ENCODE assay signal across 8 cellular contexts in genomic region chr6:26199773-26200728, GRCh38.
DNase-seq lines count a peak whose midpoint lies in the region; ATAC-seq and TF ChIP-seq lines count a peak whose summit lies in the region.

No MANE protein-coding gene starts in this region.

- H3K36me3 ChIP-seq in effector memory CD4-positive, alpha-beta T cell (ENCODE audit: control insufficient read depth, insufficient read depth, low read length), result no peaks in the 10 kb centered on the region

- H3K36me3 Mint-ChIP-seq in activated T-cell treated with anti-CD3 and anti-CD28 coated beads, Interleukin-2, amount 50 U/mL, for 4 hours (ENCODE audit: insufficient read depth), result no peaks in the 10 kb centered on the region
- H3K36me3 Mint-ChIP-seq in natural killer cell treated with Interleukin-12 subunit alpha and Interleukin-12 subunit beta and Interleukin-15 and Interleukin-18, amount 100 ng/mL, for 72 hours, result no peaks in the 10 kb centered on the region

- peak overlapping the region; percentile 98 to 99 for H3K27ac Mint-ChIP-seq in natural killer cell treated with Interleukin-12 subunit alpha and Interleukin-12 subunit beta and Interleukin-15 and Interleukin-18, amount 100 ng/mL, for 72 hours

- H3K4me1 ChIP-seq in effector memory CD4-positive, alpha-beta T cell (ENCODE audit: control insufficient read depth, insufficient read depth, low read length, poor library complexity, severe bottlenecking), result peaks cover 17% of the 10 kb centered on the region

- H3K9me3 ChIP-seq in effector memory CD4-positive, alpha-beta T cell (ENCODE audit: control insufficient read depth, low read length), result no peaks in the 10 kb centered on the region

- peaks cover 48% of the 10 kb centered on the region for H3K4me1 Mint-ChIP-seq in activated T-cell treated with anti-CD3 and anti-CD28 coated beads, Interleukin-2, amount 50 U/mL, for 4 hours (ENCODE audit: low read depth)
- peaks cover 32 to 47% of the 10 kb centered on the region in 2 donors for H3K4me1 Mint-ChIP-seq in natural killer cell treated with Interleukin-12 subunit alpha and Interleukin-12 subunit beta and Interleukin-15 and Interleukin-18, amount 100 ng/mL, for 72 hours (ENCODE audit: low read depth in 2 of 2)

- no peaks in the 10 kb centered on the region for H3K27me3 Mint-ChIP-seq in activated T-cell treated with anti-CD3 and anti-CD28 coated beads, Interleukin-2, amount 50 U/mL, for 4 hours (ENCODE audit: low read depth)
- H3K27me3 Mint-ChIP-seq in natural killer cell treated with Interleukin-12 subunit alpha and Interleukin-12 subunit beta and Interleukin-15 and Interleukin-18, amount 100 ng/mL, for 72 hours, result no peaks in the 10 kb centered on the region

- DNase-seq in activated T-cell treated with anti-CD3 and anti-CD28 coated beads, Interleukin-2, amount 50 U/mL, for 4 hours, result no peak
- DNase-seq in activated T-cell treated with anti-CD3 and anti-CD28 coated beads, Interleukin-2, amount 50 U/mL, for 48 hours, result no peak
- no peak for DNase-seq in effector memory CD4-positive, alpha-beta T cell
- DNase-seq in natural killer cell treated with Interleukin-12 subunit alpha and Interleukin-12 subunit beta and Interleukin-15 and Interleukin-18, amount 100 ng/mL, for 72 hours (ENCODE audit: low spot score), result no peak
- DNase-seq in SK-N-DZ (ENCODE audit: low spot score), result no peak

- ATAC-seq in activated T-cell treated with anti-CD3 and anti-CD28 coated beads, Interleukin-2, amount 50 U/mL, for 4 hours, result peak; percentile 0 to 2
- ATAC-seq in natural killer cell treated with Interleukin-12 subunit alpha and Interleukin-12 subunit beta and Interleukin-15 and Interleukin-18, amount 100 ng/mL, for 72 hours, result peak in 1 of 2 donors; percentile 2
- ATAC-seq in HG03196 (IDR thresholded peaks at IDR 0.05; ENCODE audit: unreplicated experiment) (no peak), HG03378 (IDR thresholded peaks at IDR 0.05; ENCODE audit: unreplicated experiment) (no peak)

- peak overlapping the region; percentile 69 for H3K4me3 ChIP-seq in effector memory CD4-positive, alpha-beta T cell (ENCODE audit: insufficient read depth, low read depth, low read length, poor library complexity, severe bottlenecking)

- no peaks in the 10 kb centered on the region for H3K27me3 ChIP-seq in effector memory CD4-positive, alpha-beta T cell (replicated peaks; ENCODE audit: control insufficient read depth, insufficient read depth, low read length, poor library complexity, severe bottlenecking)

- peaks cover 2% of the 10 kb centered on the region for H3K9me3 Mint-ChIP-seq in activated T-cell treated with anti-CD3 and anti-CD28 coated beads, Interleukin-2, amount 50 U/mL, for 4 hours
- H3K9me3 Mint-ChIP-seq in natural killer cell treated with Interleukin-12 subunit alpha and Interleukin-12 subunit beta and Interleukin-15 and Interleukin-18, amount 100 ng/mL, for 72 hours, result no peaks in the 10 kb centered on the region

- H3K4me3 Mint-ChIP-seq in activated T-cell treated with anti-CD3 and anti-CD28 coated beads, Interleukin-2, amount 50 U/mL, for 4 hours, result peak overlapping the region; percentile 93
- peak overlapping the region; percentile 91 for H3K4me3 Mint-ChIP-seq in natural killer cell treated with Interleukin-12 subunit alpha and Interleukin-12 subunit beta and Interleukin-15 and Interleukin-18, amount 100 ng/mL, for 72 hours

- peak overlapping the region; percentile 80 for H3K27ac ChIP-seq in effector memory CD4-positive, alpha-beta T cell (ENCODE audit: insufficient read depth, low read length, poor library complexity, severe bottlenecking)

TF ChIP-seq in PFSK-1, 5 proteins besides CTCF, POLR2A, EP300 and RAD21:
- TF ChIP-seq SIN3A (IDR thresholded peaks at IDR 0.05; ENCODE audit: borderline replicate concordance, insufficient read depth, low read length) (0 out of 2 replicates have a peak, but pooled peaks have one; percentile 19), TAF1 (IDR thresholded peaks at IDR 0.05; ENCODE audit: borderline replicate concordance, insufficient read depth, low read length) (no peak), REST (IDR thresholded peaks at IDR 0.05; ENCODE audit: insufficient read depth in 1 of 2, low read depth in 2 of 2, low read length in 2 of 2) (no peak), POLR2AphosphoS5 (IDR thresholded peaks at IDR 0.05; ENCODE audit: low read depth, low read length) (peak; percentile 62; the same call in 1 of the 2 replicates), FOXP2 (optimal IDR thresholded peaks at IDR 0.05; ENCODE audit: borderline replicate concordance, extremely low read depth, extremely low read length, insufficient read depth) (no peak)

Comparison
In these comparisons a context has a peak if more than half of its experiments do, and no peak if none do; other contexts are left out.
1. ATAC-seq: peak in activated T-cell treated with anti-CD3 and anti-CD28 coated beads, Interleukin-2, amount 50 U/mL, for 4 hours (2 of 2); none in HG03196 (single experiment) and HG03378 (single experiment).